Comparison of ENCODE assay signal across 39 cellular contexts in genomic region chr20:53179749-53180148, GRCh38.
"Had no signal": no experiment of that assay in that cellular context is flagged by ENCODE, and none has a peak within 500 bp of the region (broad histone marks: within the 10 kb centered on the region; RNA-seq: fewer than 3 reads in every experiment).

No MANE protein-coding gene starts in this region.

- H3K9me3 ChIP-seq: adrenal gland, ascending aorta, body of pancreas, breast epithelium had no signal

- H3K4me1 Mint-ChIP-seq: activated naive CD4-positive, alpha-beta T cell treated with anti-CD3 and anti-CD28 coated beads, Interleukin-2, amount 10 ng/mL, durations not matched to agents 7 days and 5 days; activated naive CD8-positive, alpha-beta T cell treated with anti-CD3 and anti-CD28 coated beads for 36 hours; activated naive CD8-positive, alpha-beta T cell treated with anti-CD3 and anti-CD28 coated beads, Interleukin-2, amount 10 ng/mL, durations not matched to agents 7 days and 5 days; activated T-helper 17 cell treated with anti-CD3 and anti-CD28 coated beads, Interleukin-2, amount 50 U/mL, for 72 hours; central memory CD8-positive, alpha-beta T cell had no signal

- H3K27ac ChIP-seq: adrenal gland, ascending aorta, body of pancreas, brain microvascular endothelial cell, breast epithelium, cardiac muscle cell had no signal

- H3K27me3 Mint-ChIP-seq: activated naive CD4-positive, alpha-beta T cell treated with anti-CD3 and anti-CD28 coated beads, Interleukin-2, amount 10 ng/mL, durations not matched to agents 7 days and 5 days; activated naive CD4-positive, alpha-beta T cell treated with anti-CD3 and anti-CD28 coated beads, Interleukin-2, amount 50 U/mL, for 24 hours; activated naive CD8-positive, alpha-beta T cell treated with anti-CD3 and anti-CD28 coated beads, Interleukin-2, amount 10 ng/mL, durations not matched to agents 7 days and 5 days; activated T-helper 17 cell treated with anti-CD3 and anti-CD28 coated beads, Interleukin-2, amount 50 U/mL, for 72 hours had no signal

- H3K36me3 Mint-ChIP-seq: activated naive CD4-positive, alpha-beta T cell treated with anti-CD3 and anti-CD28 coated beads, Interleukin-2, amount 10 ng/mL, durations not matched to agents 7 days and 5 days; activated naive CD8-positive, alpha-beta T cell treated with anti-CD3 and anti-CD28 coated beads for 36 hours; activated naive CD8-positive, alpha-beta T cell treated with anti-CD3 and anti-CD28 coated beads, Interleukin-2, amount 10 ng/mL, durations not matched to agents 7 days and 5 days; brain had no signal

- FAIRE-seq: astrocyte, bronchial epithelial cell had no signal

- H3K4me3 ChIP-seq: adrenal gland, ascending aorta, body of pancreas, breast epithelium, cardiac muscle cell had no signal

- H3K36me3 ChIP-seq: adrenal gland, ascending aorta, brain microvascular endothelial cell, breast epithelium, cardiac muscle cell had no signal

- H3K4me1 ChIP-seq: adrenal gland, ascending aorta, body of pancreas, breast epithelium had no signal

- DNase-seq: activated effector memory CD4-positive, alpha-beta T cell treated with anti-CD3 and anti-CD28 coated beads, Interleukin-2, amount 50 U/mL, for 16 hours; activated effector memory CD4-positive, alpha-beta T cell treated with Interleukin-2 at 50 U/mL for 16 hours; activated gamma-delta T cell; activated gamma-delta T cell treated with Interleukin-2 at 50 U/mL for 16 hours; activated naive CD4-positive, alpha-beta T cell; activated naive CD4-positive, alpha-beta T cell treated with anti-CD3 and anti-CD28 coated beads for 36 hours; activated naive CD4-positive, alpha-beta T cell treated with anti-CD3 and anti-CD28 coated beads, Interleukin-2, amount 10 ng/mL, durations not matched to agents 7 days and 5 days; activated naive CD4-positive, alpha-beta T cell treated with anti-CD3 and anti-CD28 coated beads, Interleukin-2, amount 50 U/mL, for 16 hours; activated naive CD4-positive, alpha-beta T cell treated with Interleukin-2 at 50 U/mL for 16 hours; activated naive CD8-positive, alpha-beta T cell treated with anti-CD3 and anti-CD28 coated beads for 36 hours; activated naive CD8-positive, alpha-beta T cell treated with anti-CD3 and anti-CD28 coated beads, Interleukin-2, amount 10 ng/mL, durations not matched to agents 7 days and 5 days; activated T-cell treated with anti-CD3 and anti-CD28 coated beads, Interleukin-2, amount 50 U/mL, for 1 hour; activated T-cell treated with anti-CD3 and anti-CD28 coated beads, Interleukin-2, amount 50 U/mL, for 24 hours; activated T-cell treated with anti-CD3 and anti-CD28 coated beads, Interleukin-2, amount 50 U/mL, for 4 hours; activated T-cell treated with anti-CD3 and anti-CD28 coated beads, Interleukin-2, amount 50 U/mL, for 48 hours; activated T-cell treated with anti-CD3 and anti-CD28 coated beads, Interleukin-2, amount 50 U/mL, for 72 hours; adrenal gland; amniotic stem cell; amygdala; anterior cingulate cortex; aorta; body of pancreas; brain microvascular endothelial cell; caudate nucleus; central memory CD4-positive, alpha-beta T cell; cerebellar nuclear complex had no signal

- H3K27me3 ChIP-seq: adrenal gland, ascending aorta, body of pancreas, brain microvascular endothelial cell, breast epithelium, cardiac muscle cell had no signal

- ATAC-seq: activated naive CD4-positive, alpha-beta T cell treated with anti-CD3 and anti-CD28 coated beads, Interleukin-2, amount 50 U/mL, for 72 hours; activated T-cell treated with anti-CD3 and anti-CD28 coated beads, Interleukin-2, amount 50 U/mL, for 4 hours; activated T-cell treated with anti-CD3 and anti-CD28 coated beads, Interleukin-2, amount 50 U/mL, for 72 hours; activated T-helper 17 cell treated with anti-CD3 and anti-CD28 coated beads, Interleukin-2, amount 50 U/mL, for 72 hours; body of pancreas had no signal

- H3K4me3 Mint-ChIP-seq: activated naive CD4-positive, alpha-beta T cell treated with anti-CD3 and anti-CD28 coated beads for 36 hours; activated naive CD4-positive, alpha-beta T cell treated with anti-CD3 and anti-CD28 coated beads, Interleukin-2, amount 10 ng/mL, durations not matched to agents 7 days and 5 days; activated naive CD4-positive, alpha-beta T cell treated with anti-CD3 and anti-CD28 coated beads, Interleukin-2, amount 50 U/mL, for 24 hours; activated naive CD8-positive, alpha-beta T cell; activated naive CD8-positive, alpha-beta T cell treated with anti-CD3 and anti-CD28 coated beads for 36 hours; activated naive CD8-positive, alpha-beta T cell treated with anti-CD3 and anti-CD28 coated beads, Interleukin-2, amount 10 ng/mL, durations not matched to agents 7 days and 5 days; activated T-cell treated with anti-CD3 and anti-CD28 coated beads, Interleukin-2, amount 50 U/mL, for 24 hours; activated T-cell treated with anti-CD3 and anti-CD28 coated beads, Interleukin-2, amount 50 U/mL, for 4 hours; activated T-cell treated with anti-CD3 and anti-CD28 coated beads, Interleukin-2, amount 50 U/mL, for 72 hours; activated T-helper 1 cell treated with anti-CD3 and anti-CD28 coated beads, Interleukin-12 subunit alpha, Interleukin-12 subunit beta, Interleukin-2, Interleukin-4 antibody, amounts not matched to agents 30 ng/mL and 10 ng/mL and 1 ng/mL, durations not matched to agents 14 hours and 24 hours and 36 hours; activated T-helper 17 cell treated with anti-CD3 and anti-CD28 coated beads, Interleukin-2, amount 50 U/mL, for 72 hours; brain; central memory CD8-positive, alpha-beta T cell had no signal

- H3K9me3 Mint-ChIP-seq: activated naive CD4-positive, alpha-beta T cell treated with anti-CD3 and anti-CD28 coated beads for 36 hours; activated naive CD4-positive, alpha-beta T cell treated with anti-CD3 and anti-CD28 coated beads, Interleukin-2, amount 10 ng/mL, durations not matched to agents 7 days and 5 days; activated naive CD8-positive, alpha-beta T cell treated with anti-CD3 and anti-CD28 coated beads for 36 hours; activated naive CD8-positive, alpha-beta T cell treated with anti-CD3 and anti-CD28 coated beads, Interleukin-2, amount 10 ng/mL, durations not matched to agents 7 days and 5 days; activated T-cell treated with anti-CD3 and anti-CD28 coated beads, Interleukin-2, amount 50 U/mL, for 24 hours; activated T-cell treated with anti-CD3 and anti-CD28 coated beads, Interleukin-2, amount 50 U/mL, for 4 hours; activated T-cell treated with anti-CD3 and anti-CD28 coated beads, Interleukin-2, amount 50 U/mL, for 72 hours; activated T-helper 1 cell treated with anti-CD3 and anti-CD28 coated beads, Interleukin-12 subunit alpha, Interleukin-12 subunit beta, Interleukin-2, Interleukin-4 antibody, amounts not matched to agents 30 ng/mL and 10 ng/mL and 1 ng/mL, durations not matched to agents 14 hours and 24 hours and 36 hours; activated T-helper 17 cell treated with anti-CD3 and anti-CD28 coated beads, Interleukin-2, amount 50 U/mL, for 72 hours; activated T-helper 2 cell treated with anti-CD3 and anti-CD28 coated beads, Interferon-gamma antibody, Interleukin-2, Interleukin-4, amounts not matched to agents 10 μg/mL and 5 μg/mL and 100 μg/mL, durations not matched to agents 14 hours and 24 hours and 36 hours; brain; central memory CD8-positive, alpha-beta T cell had no signal

- H3K27ac Mint-ChIP-seq: activated naive CD4-positive, alpha-beta T cell treated with anti-CD3 and anti-CD28 coated beads for 36 hours; activated naive CD4-positive, alpha-beta T cell treated with anti-CD3 and anti-CD28 coated beads, Interleukin-2, amount 10 ng/mL, durations not matched to agents 7 days and 5 days; activated naive CD4-positive, alpha-beta T cell treated with anti-CD3 and anti-CD28 coated beads, Interleukin-2, amount 50 U/mL, for 24 hours; activated naive CD4-positive, alpha-beta T cell treated with anti-CD3 and anti-CD28 coated beads, Interleukin-2, amount 50 U/mL, for 72 hours; activated naive CD8-positive, alpha-beta T cell; activated naive CD8-positive, alpha-beta T cell treated with anti-CD3 and anti-CD28 coated beads for 36 hours; activated naive CD8-positive, alpha-beta T cell treated with anti-CD3 and anti-CD28 coated beads, Interleukin-2, amount 10 ng/mL, durations not matched to agents 7 days and 5 days; activated T-cell treated with anti-CD3 and anti-CD28 coated beads, Interleukin-2, amount 50 U/mL, for 24 hours; activated T-cell treated with anti-CD3 and anti-CD28 coated beads, Interleukin-2, amount 50 U/mL, for 72 hours; activated T-helper 1 cell treated with anti-CD3 and anti-CD28 coated beads, Interleukin-12 subunit alpha, Interleukin-12 subunit beta, Interleukin-2, Interleukin-4 antibody, amounts not matched to agents 30 ng/mL and 10 ng/mL and 1 ng/mL, durations not matched to agents 14 hours and 24 hours and 36 hours; activated T-helper 17 cell treated with anti-CD3 and anti-CD28 coated beads, Interleukin-2, amount 50 U/mL, for 72 hours; activated T-helper 2 cell treated with anti-CD3 and anti-CD28 coated beads, Interferon-gamma antibody, Interleukin-2, Interleukin-4, amounts not matched to agents 10 μg/mL and 5 μg/mL and 100 μg/mL, durations not matched to agents 14 hours and 24 hours and 36 hours; brain had no signal
